1 cellular context compared by ENCODE assay signal in the genomic region with DNA sequence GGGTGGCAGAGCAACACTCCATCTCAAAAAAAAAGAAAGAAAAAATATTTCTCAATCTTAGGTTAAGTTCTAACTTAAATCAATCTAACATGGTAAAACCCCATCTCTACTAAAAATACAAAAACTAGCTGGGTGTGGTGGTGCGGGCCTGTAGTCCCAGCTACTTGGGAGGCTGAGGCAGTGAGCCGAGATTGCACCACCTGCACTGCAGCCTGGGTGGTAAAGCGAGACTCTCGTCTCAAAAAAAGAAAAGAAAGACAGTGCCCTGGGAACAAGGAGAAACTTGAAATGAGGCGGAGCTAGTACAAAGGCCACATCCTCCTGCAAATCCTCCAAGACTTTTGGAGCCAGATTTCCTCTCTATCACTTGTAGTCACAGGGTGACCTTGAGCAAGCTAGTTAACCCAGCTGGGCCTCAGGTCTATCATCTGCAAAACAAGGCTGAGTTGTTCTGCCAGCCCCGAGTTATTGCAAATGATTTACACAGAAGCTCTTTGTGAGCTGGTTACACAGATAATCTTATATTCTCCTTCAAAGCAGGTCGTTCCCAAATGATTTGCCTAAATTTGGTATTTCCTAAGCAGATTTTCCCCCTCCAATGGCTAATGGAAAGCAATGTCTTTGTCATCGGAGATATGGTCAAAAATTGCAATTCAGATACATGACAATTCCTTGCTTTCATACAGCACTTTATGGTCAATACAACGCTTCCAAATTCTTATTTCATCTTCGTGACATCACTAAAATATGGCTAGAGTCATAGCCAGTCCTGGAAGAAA.
TF ChIP-seq lines count a peak whose summit lies in the region.

No MANE protein-coding gene starts in this region.

TF ChIP-seq in HepG2, 621 proteins besides CTCF, POLR2A, EP300 and RAD21 (continued from another document and continues in another):
- TF ChIP-seq, protein P1, sequence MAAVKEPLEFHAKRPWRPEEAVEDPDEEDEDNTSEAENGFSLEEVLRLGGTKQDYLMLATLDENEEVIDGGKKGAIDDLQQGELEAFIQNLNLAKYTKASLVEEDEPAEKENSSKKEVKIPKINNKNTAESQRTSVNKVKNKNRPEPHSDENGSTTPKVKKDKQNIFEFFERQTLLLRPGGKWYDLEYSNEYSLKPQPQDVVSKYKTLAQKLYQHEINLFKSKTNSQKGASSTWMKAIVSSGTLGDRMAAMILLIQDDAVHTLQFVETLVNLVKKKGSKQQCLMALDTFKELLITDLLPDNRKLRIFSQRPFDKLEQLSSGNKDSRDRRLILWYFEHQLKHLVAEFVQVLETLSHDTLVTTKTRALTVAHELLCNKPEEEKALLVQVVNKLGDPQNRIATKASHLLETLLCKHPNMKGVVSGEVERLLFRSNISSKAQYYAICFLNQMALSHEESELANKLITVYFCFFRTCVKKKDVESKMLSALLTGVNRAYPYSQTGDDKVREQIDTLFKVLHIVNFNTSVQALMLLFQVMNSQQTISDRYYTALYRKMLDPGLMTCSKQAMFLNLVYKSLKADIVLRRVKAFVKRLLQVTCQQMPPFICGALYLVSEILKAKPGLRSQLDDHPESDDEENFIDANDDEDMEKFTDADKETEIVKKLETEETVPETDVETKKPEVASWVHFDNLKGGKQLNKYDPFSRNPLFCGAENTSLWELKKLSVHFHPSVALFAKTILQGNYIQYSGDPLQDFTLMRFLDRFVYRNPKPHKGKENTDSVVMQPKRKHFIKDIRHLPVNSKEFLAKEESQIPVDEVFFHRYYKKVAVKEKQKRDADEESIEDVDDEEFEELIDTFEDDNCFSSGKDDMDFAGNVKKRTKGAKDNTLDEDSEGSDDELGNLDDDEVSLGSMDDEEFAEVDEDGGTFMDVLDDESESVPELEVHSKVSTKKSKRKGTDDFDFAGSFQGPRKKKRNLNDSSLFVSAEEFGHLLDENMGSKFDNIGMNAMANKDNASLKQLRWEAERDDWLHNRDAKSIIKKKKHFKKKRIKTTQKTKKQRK (IDR thresholded peaks at IDR 0.05; ENCODE audit: low read length) = no peak
- TF ChIP-seq ZNF460 (CRISPR knock-in tag; IDR thresholded peaks at IDR 0.05; ENCODE audit: borderline replicate concordance) (peak; percentile 98), GTF2F1 (IDR thresholded peaks at IDR 0.05; ENCODE audit: low read length) (no peak), AKAP8 (CRISPR knock-in tag; IDR thresholded peaks at IDR 0.05) (no peak), ZNF251 (CRISPR knock-in tag; IDR thresholded peaks at IDR 0.05) (no peak), KDM1A (CRISPR knock-in tag; IDR thresholded peaks at IDR 0.05) (peak; percentile 55; the same call in 1 of the 2 replicates), SIX1 (CRISPR knock-in tag; IDR thresholded peaks at IDR 0.05; ENCODE audit: borderline replicate concordance) (no peak), FOXK2 (IDR thresholded peaks at IDR 0.05) (no peak), ZNF780A (CRISPR knock-in tag; IDR thresholded peaks at IDR 0.05) (no peak), SOX5 (CRISPR knock-in tag; IDR thresholded peaks at IDR 0.05; ENCODE audit: borderline replicate concordance) (peak; percentile 38; the same call in 1 of the 2 replicates), ATF1 (CRISPR knock-in tag; IDR thresholded peaks at IDR 0.05) (no peak), ZNF792 (CRISPR knock-in tag; IDR thresholded peaks at IDR 0.05) (no peak), GATAD2A (CRISPR knock-in tag; IDR thresholded peaks at IDR 0.05) (peak; percentile 73), KLF11 (CRISPR knock-in tag; IDR thresholded peaks at IDR 0.05) (0 out of 2 replicates have a peak, but pooled peaks have one; percentile 42), RXRB (CRISPR knock-in tag; IDR thresholded peaks at IDR 0.05; ENCODE audit: borderline replicate concordance) (peak; percentile 12; the same call in 1 of the 2 replicates), ZNF12 (CRISPR knock-in tag; IDR thresholded peaks at IDR 0.05) (no peak), BCL6 (CRISPR knock-in tag; IDR thresholded peaks at IDR 0.05) (0 out of 2 replicates have a peak, but pooled peaks have one; percentile 30), SAP130 (CRISPR knock-in tag; IDR thresholded peaks at IDR 0.05; ENCODE audit: low read depth) (peak; percentile 58), YY1 (IDR thresholded peaks at IDR 0.05; ENCODE audit: insufficient read depth, insufficient replicate concordance, low read depth, low read length) (no peak), ZNF331 (CRISPR knock-in tag; IDR thresholded peaks at IDR 0.05) (0 out of 2 replicates have a peak, but pooled peaks have one; percentile 21), FOXC1 (CRISPR knock-in tag; IDR thresholded peaks at IDR 0.05; ENCODE audit: borderline replicate concordance) (no peak), PHF20 (CRISPR knock-in tag; IDR thresholded peaks at IDR 0.05) (no peak), RFXANK (CRISPR knock-in tag; IDR thresholded peaks at IDR 0.05) (no peak), ZFAT (CRISPR knock-in tag; conservative IDR thresholded peaks at IDR 0.05) (no peak), ZNF878 (CRISPR knock-in tag; IDR thresholded peaks at IDR 0.05) (no peak), IRX3 (CRISPR knock-in tag; IDR thresholded peaks at IDR 0.05; ENCODE audit: borderline replicate concordance, low read depth) (no peak), CCAR2 (optimal IDR thresholded peaks at IDR 0.05; ENCODE audit: low read depth, low read length) (no peak), ZSCAN9 (CRISPR knock-in tag; IDR thresholded peaks at IDR 0.05; ENCODE audit: borderline replicate concordance) (no peak), IKZF4 (CRISPR knock-in tag; IDR thresholded peaks at IDR 0.05; ENCODE audit: borderline replicate concordance, low read depth, not compliant biosample characterization) (no peak)
- TF ChIP-seq, protein P2, sequence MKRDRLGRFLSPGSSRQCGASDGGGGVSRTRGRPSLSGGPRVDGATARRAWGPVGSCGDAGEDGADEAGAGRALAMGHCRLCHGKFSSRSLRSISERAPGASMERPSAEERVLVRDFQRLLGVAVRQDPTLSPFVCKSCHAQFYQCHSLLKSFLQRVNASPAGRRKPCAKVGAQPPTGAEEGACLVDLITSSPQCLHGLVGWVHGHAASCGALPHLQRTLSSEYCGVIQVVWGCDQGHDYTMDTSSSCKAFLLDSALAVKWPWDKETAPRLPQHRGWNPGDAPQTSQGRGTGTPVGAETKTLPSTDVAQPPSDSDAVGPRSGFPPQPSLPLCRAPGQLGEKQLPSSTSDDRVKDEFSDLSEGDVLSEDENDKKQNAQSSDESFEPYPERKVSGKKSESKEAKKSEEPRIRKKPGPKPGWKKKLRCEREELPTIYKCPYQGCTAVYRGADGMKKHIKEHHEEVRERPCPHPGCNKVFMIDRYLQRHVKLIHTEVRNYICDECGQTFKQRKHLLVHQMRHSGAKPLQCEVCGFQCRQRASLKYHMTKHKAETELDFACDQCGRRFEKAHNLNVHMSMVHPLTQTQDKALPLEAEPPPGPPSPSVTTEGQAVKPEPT (CRISPR knock-in tag; IDR thresholded peaks at IDR 0.05; ENCODE audit: low read depth) = no peak
- TF ChIP-seq, protein P3, sequence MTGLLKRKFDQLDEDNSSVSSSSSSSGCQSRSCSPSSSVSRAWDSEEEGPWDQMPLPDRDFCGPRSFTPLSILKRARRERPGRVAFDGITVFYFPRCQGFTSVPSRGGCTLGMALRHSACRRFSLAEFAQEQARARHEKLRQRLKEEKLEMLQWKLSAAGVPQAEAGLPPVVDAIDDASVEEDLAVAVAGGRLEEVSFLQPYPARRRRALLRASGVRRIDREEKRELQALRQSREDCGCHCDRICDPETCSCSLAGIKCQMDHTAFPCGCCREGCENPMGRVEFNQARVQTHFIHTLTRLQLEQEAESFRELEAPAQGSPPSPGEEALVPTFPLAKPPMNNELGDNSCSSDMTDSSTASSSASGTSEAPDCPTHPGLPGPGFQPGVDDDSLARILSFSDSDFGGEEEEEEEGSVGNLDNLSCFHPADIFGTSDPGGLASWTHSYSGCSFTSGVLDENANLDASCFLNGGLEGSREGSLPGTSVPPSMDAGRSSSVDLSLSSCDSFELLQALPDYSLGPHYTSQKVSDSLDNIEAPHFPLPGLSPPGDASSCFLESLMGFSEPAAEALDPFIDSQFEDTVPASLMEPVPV (CRISPR knock-in tag; IDR thresholded peaks at IDR 0.05) = no peak
- TF ChIP-seq, protein P4, sequence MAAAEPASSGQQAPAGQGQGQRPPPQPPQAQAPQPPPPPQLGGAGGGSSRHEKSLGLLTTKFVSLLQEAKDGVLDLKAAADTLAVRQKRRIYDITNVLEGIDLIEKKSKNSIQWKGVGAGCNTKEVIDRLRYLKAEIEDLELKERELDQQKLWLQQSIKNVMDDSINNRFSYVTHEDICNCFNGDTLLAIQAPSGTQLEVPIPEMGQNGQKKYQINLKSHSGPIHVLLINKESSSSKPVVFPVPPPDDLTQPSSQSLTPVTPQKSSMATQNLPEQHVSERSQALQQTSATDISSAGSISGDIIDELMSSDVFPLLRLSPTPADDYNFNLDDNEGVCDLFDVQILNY (CRISPR knock-in tag; conservative IDR thresholded peaks at IDR 0.05) = no peak
- TF ChIP-seq, protein P5, sequence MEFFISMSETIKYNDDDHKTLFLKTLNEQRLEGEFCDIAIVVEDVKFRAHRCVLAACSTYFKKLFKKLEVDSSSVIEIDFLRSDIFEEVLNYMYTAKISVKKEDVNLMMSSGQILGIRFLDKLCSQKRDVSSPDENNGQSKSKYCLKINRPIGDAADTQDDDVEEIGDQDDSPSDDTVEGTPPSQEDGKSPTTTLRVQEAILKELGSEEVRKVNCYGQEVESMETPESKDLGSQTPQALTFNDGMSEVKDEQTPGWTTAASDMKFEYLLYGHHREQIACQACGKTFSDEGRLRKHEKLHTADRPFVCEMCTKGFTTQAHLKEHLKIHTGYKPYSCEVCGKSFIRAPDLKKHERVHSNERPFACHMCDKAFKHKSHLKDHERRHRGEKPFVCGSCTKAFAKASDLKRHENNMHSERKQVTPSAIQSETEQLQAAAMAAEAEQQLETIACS (CRISPR knock-in tag; IDR thresholded peaks at IDR 0.05) = no peak
- TF ChIP-seq, protein P6, sequence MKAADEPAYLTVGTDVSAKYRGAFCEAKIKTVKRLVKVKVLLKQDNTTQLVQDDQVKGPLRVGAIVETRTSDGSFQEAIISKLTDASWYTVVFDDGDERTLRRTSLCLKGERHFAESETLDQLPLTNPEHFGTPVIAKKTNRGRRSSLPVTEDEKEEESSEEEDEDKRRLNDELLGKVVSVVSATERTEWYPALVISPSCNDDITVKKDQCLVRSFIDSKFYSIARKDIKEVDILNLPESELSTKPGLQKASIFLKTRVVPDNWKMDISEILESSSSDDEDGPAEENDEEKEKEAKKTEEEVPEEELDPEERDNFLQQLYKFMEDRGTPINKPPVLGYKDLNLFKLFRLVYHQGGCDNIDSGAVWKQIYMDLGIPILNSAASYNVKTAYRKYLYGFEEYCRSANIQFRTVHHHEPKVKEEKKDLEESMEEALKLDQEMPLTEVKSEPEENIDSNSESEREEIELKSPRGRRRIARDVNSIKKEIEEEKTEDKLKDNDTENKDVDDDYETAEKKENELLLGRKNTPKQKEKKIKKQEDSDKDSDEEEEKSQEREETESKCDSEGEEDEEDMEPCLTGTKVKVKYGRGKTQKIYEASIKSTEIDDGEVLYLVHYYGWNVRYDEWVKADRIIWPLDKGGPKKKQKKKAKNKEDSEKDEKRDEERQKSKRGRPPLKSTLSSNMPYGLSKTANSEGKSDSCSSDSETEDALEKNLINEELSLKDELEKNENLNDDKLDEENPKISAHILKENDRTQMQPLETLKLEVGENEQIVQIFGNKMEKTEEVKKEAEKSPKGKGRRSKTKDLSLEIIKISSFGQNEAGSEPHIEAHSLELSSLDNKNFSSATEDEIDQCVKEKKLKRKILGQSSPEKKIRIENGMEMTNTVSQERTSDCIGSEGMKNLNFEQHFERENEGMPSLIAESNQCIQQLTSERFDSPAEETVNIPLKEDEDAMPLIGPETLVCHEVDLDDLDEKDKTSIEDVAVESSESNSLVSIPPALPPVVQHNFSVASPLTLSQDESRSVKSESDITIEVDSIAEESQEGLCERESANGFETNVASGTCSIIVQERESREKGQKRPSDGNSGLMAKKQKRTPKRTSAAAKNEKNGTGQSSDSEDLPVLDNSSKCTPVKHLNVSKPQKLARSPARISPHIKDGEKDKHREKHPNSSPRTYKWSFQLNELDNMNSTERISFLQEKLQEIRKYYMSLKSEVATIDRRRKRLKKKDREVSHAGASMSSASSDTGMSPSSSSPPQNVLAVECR (CRISPR knock-in tag; IDR thresholded peaks at IDR 0.05; ENCODE audit: borderline replicate concordance) = no peak; the same call in 1 of the 2 replicates
- TF ChIP-seq, protein P7, sequence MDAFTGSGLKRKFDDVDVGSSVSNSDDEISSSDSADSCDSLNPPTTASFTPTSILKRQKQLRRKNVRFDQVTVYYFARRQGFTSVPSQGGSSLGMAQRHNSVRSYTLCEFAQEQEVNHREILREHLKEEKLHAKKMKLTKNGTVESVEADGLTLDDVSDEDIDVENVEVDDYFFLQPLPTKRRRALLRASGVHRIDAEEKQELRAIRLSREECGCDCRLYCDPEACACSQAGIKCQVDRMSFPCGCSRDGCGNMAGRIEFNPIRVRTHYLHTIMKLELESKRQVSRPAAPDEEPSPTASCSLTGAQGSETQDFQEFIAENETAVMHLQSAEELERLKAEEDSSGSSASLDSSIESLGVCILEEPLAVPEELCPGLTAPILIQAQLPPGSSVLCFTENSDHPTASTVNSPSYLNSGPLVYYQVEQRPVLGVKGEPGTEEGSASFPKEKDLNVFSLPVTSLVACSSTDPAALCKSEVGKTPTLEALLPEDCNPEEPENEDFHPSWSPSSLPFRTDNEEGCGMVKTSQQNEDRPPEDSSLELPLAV (CRISPR knock-in tag; conservative IDR thresholded peaks at IDR 0.05; ENCODE audit: low read depth) = no peak
- TF ChIP-seq, protein P8, sequence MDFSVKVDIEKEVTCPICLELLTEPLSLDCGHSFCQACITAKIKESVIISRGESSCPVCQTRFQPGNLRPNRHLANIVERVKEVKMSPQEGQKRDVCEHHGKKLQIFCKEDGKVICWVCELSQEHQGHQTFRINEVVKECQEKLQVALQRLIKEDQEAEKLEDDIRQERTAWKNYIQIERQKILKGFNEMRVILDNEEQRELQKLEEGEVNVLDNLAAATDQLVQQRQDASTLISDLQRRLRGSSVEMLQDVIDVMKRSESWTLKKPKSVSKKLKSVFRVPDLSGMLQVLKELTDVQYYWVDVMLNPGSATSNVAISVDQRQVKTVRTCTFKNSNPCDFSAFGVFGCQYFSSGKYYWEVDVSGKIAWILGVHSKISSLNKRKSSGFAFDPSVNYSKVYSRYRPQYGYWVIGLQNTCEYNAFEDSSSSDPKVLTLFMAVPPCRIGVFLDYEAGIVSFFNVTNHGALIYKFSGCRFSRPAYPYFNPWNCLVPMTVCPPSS (IDR thresholded peaks at IDR 0.05) = no peak
